In genomic region chr1:172917972-172918371, GRCh38 we compare ENCODE assay signal across 1 cellular context.
A peak's percentile ranks its signal among the peaks of the same experiment; 100 is the strongest.
TF ChIP-seq lines count a peak whose summit lies in the region.

No MANE protein-coding gene starts in this region.

TF ChIP-seq in SK-N-SH, 30 proteins besides CTCF, POLR2A, EP300 and RAD21 (continued from another document):
- TF ChIP-seq ZBTB33 (IDR thresholded peaks at IDR 0.05; ENCODE audit: borderline replicate concordance, low read depth) (peak; percentile 84), SMC3 (IDR thresholded peaks at IDR 0.05; ENCODE audit: low read depth, low read length) (no peak), USF1 (IDR thresholded peaks at IDR 0.05; ENCODE audit: borderline replicate concordance, low read depth) (0 out of 2 replicates have a peak, but pooled peaks have one; percentile 12), RFX5 (IDR thresholded peaks at IDR 0.05; ENCODE audit: low read length) (no peak), MAX (IDR thresholded peaks at IDR 0.05; ENCODE audit: low read depth) (peak; percentile 65), POLR2AphosphoS5 (IDR thresholded peaks at IDR 0.05; ENCODE audit: low read depth, low read length) (peak; percentile 91; the same call in 1 of the 2 replicates), FOXJ3 (CRISPR knock-in tag; IDR thresholded peaks at IDR 0.05) (no peak), TAF1 (IDR thresholded peaks at IDR 0.05; ENCODE audit: borderline replicate concordance, low read depth, low read length) (peak; percentile 49; the same call in 1 of the 2 replicates), FOXM1 (IDR thresholded peaks at IDR 0.05; ENCODE audit: low read depth) (peak; percentile 88), EZH2phosphoT487 (IDR thresholded peaks at IDR 0.05; ENCODE audit: borderline replicate concordance, low read depth) (no peak), MEF2A (IDR thresholded peaks at IDR 0.05; ENCODE audit: borderline replicate concordance, low read depth) (peak; percentile 78), TEAD4 (IDR thresholded peaks at IDR 0.05; ENCODE audit: borderline replicate concordance, insufficient read depth) (peak; percentile 99), USF2 (IDR thresholded peaks at IDR 0.05; ENCODE audit: borderline replicate concordance, low read depth, low read length) (no peak), MXI1 (IDR thresholded peaks at IDR 0.05; ENCODE audit: low read depth, low read length) (no peak), TCF12 (IDR thresholded peaks at IDR 0.05) (peak; percentile 97), GABPA (IDR thresholded peaks at IDR 0.05; ENCODE audit: low read depth) (0 out of 2 replicates have a peak, but pooled peaks have one; percentile 36)
